Comparison of ENCODE assay signal across 1 cellular context in the genomic region with DNA sequence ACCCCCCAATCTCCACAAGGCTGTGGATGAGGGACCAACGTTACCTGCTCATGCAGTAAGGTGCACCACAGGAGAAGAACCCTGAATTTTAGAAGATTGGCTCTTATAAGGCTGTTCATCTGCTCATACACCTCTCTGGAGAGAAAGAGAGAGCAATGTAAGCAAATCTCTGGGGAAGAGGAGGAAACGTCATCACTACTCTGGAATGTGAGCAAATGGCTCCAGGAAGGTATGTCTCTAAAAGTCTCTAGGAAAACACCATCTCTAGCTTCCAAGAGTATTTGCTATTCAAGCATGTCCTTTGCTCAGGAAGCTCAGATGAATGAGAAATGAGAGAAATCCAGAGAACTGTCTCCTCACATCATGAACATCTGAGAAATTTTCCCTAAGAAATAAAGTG.
TF ChIP-seq lines count a peak whose summit lies in the region.

No MANE protein-coding gene starts in this region.

TF ChIP-seq in IMR-90, 13 proteins besides CTCF, POLR2A, EP300 and RAD21:
- TF ChIP-seq, protein P1, sequence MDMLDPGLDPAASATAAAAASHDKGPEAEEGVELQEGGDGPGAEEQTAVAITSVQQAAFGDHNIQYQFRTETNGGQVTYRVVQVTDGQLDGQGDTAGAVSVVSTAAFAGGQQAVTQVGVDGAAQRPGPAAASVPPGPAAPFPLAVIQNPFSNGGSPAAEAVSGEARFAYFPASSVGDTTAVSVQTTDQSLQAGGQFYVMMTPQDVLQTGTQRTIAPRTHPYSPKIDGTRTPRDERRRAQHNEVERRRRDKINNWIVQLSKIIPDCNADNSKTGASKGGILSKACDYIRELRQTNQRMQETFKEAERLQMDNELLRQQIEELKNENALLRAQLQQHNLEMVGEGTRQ (IDR thresholded peaks at IDR 0.05; ENCODE audit: low read depth, low read length) = no peak
- TF ChIP-seq RFX5 (IDR thresholded peaks at IDR 0.05; ENCODE audit: low read depth, low read length) = no peak
- TF ChIP-seq MAFK (IDR thresholded peaks at IDR 0.05; ENCODE audit: low read depth, low read length) = no peak
